In genomic region chr14:24774167-24774915, GRCh38 we compare ENCODE assay signal across 15 cellular contexts.
DNase-seq lines count a peak whose midpoint lies in the region; ATAC-seq, FAIRE-seq and TF ChIP-seq lines count a peak whose summit lies in the region.
"Had no signal": no experiment of that assay in that cellular context is flagged by ENCODE, and none has a peak within 500 bp of the region (broad histone marks: within the 10 kb centered on the region; RNA-seq: fewer than 3 reads in every experiment).

No MANE protein-coding gene starts in this region.

- TF ChIP-seq RAD21 in HepG2 (CRISPR knock-in tag; IDR thresholded peaks at IDR 0.05), result no peak

- BruUV-seq in HepG2 (replicated peaks; lab: Mats Ljungman, UMichigan), result no TSS peak

- H3K36me3 ChIP-seq in Loucy (ENCODE audit: insufficient read depth, low read length) (no peaks in the 10 kb centered on the region), HepG2 (replicated peaks in 1 of 2; ENCODE audit: control insufficient read depth in 1 of 2, insufficient read depth in 2 of 2, low read length in 2 of 2) (no peaks in the 10 kb centered on the region)

- in situ Hi-C loops in HepG2 (cut with HindIII; ENCODE audit: extremely low pct_ligation_motif_present, low pct_unique_long_range_greater_than_20kb), result no loop called here

- intact Hi-C loops in HepG2 (cut with micrococcal nuclease; ENCODE audit: unreplicated experiment) (no loop called here), sciatic nerve (cut with DNase I) (no loop called here)

- ATAC-seq in HepG2 (peak; percentile 33; the same call in 2 of the 3 replicates), sciatic nerve (peak; percentile 44), GM21737 (IDR thresholded peaks at IDR 0.05; ENCODE audit: unreplicated experiment) (no peak)

- no peak for TF ChIP-seq CTCF in Loucy (conservative IDR thresholded peaks at IDR 0.05; ENCODE audit: low read length)
- no peak for TF ChIP-seq CTCF in HepG2 (CRISPR knock-in tag; IDR thresholded peaks at IDR 0.05)

- H3F3A ChIP-seq in Loucy (ENCODE audit: low read depth), result no peaks in the 10 kb centered on the region

- no peak overlapping the region for H3K27ac ChIP-seq in HepG2 (ENCODE audit: extremely low read length, insufficient read depth, low read length)
- H3K27ac ChIP-seq: C4-2B had no signal

- no peaks in the 10 kb centered on the region for H3K27me3 ChIP-seq in Loucy (ENCODE audit: insufficient read depth, low read length, poor library complexity, severe bottlenecking)
- H3K27me3 ChIP-seq in HepG2 (ENCODE audit: control insufficient read depth in 1 of 2, insufficient read depth in 2 of 2, low read length in 2 of 2), result peaks cover 0 to 17% of the 10 kb centered on the region in 2 experiments; a peak in 2 of 5 replicates

- H3K9me2 ChIP-seq in Loucy (replicated peaks; ENCODE audit: low read depth, low read length), result no peaks in the 10 kb centered on the region

- H3K4me3 ChIP-seq in Loucy (ENCODE audit: low read length, poor library complexity, severe bottlenecking) (peak overlapping the region; percentile 31), HepG2 (replicated peaks in 1 of 3; ENCODE audit: insufficient read depth in 1 of 3, low read depth in 2 of 3, low read length in 3 of 3) (no peak overlapping the region)

- H3K9ac ChIP-seq in Loucy (ENCODE audit: low read depth, low read length, poor library complexity, severe bottlenecking) (peak overlapping the region; percentile 54), HepG2 (ENCODE audit: insufficient read depth, low read depth, low read length) (no peak overlapping the region)

- H2AFZ ChIP-seq in Loucy (ENCODE audit: low read length), result no peak overlapping the region; the same call in 1 of the 2 replicates
- no peak overlapping the region for H2AFZ ChIP-seq in HepG2 (ENCODE audit: low read length)

- POLR2A ChIA-PET in HepG2 (lab: Yijun Ruan, JAX), result no interaction called here

- H3K79me2 ChIP-seq in Loucy (ENCODE audit: insufficient read depth, low read length), result no peaks in the 10 kb centered on the region
- no peaks in the 10 kb centered on the region for H3K79me2 ChIP-seq in HepG2 (ENCODE audit: insufficient read depth, low read length)

- no peak for TF ChIP-seq EP300 in HepG2 (IDR thresholded peaks at IDR 0.05; ENCODE audit: low read depth in 2 of 2, low read length in 2 of 2)
- TF ChIP-seq EP300 in HepG2 (CRISPR knock-in tag; IDR thresholded peaks at IDR 0.05; ENCODE audit: borderline replicate concordance), result no peak

- no peak for FAIRE-seq in HepG2 (lab: Jason Lieb, UNC)
- FAIRE-seq: A204.1, H54 had no signal

- CTCF ChIA-PET in HepG2 (lab: Yijun Ruan, JAX; ENCODE audit: low intra/inter-chr PET ratio, low total read pairs), result no interaction called here

- DNase-seq in glomerular endothelial cell (ENCODE audit: extremely low read depth, low read depth, low spot score), result peak; percentile 14
- no peak for DNase-seq in HepG2 (ENCODE audit: low spot score)
- DNase-seq in sciatic nerve (ENCODE audit: low spot score), result no peak
- DNase-seq in NCI-H2196 treated with DMSO at 0.1 percent for 48 hours (lab: John Stamatoyannopoulos, UW; ENCODE audit: unreplicated experiment), result no peak
- DNase-seq in hypothalamus (lab: John Stamatoyannopoulos, UW), result no peak
- no peak for DNase-seq in NCI-H146 (lab: John Stamatoyannopoulos, UW)
- DNase-seq: Caco-2, IMR-90, NCI-H1694 treated with DMSO at 0.1 percent for 48 hours, NCI-H446 had no signal

- no peaks in the 10 kb centered on the region for H4K20me1 ChIP-seq in Loucy (ENCODE audit: insufficient read depth, low read length, poor library complexity, severe bottlenecking)
- H4K20me1 ChIP-seq in HepG2 (ENCODE audit: insufficient read depth, low read length), result no peaks in the 10 kb centered on the region

- WGBS in HepG2 (ENCODE audit: low lambda C conversion rate), result 30% methylated on average over 6 of the region's 6 CpGs

- H3K4me1 ChIP-seq in Loucy (ENCODE audit: insufficient read depth, low read length, poor library complexity, severe bottlenecking) (peaks cover 21% of the 10 kb centered on the region), HepG2 (ENCODE audit: insufficient read depth, low read length) (no peaks in the 10 kb centered on the region)
- H3K4me1 ChIP-seq: Caco-2 had no signal

- H3K9me3 ChIP-seq in Loucy (ENCODE audit: insufficient read depth, low read depth, low read length), result no peaks in the 10 kb centered on the region; the same call in 1 of the 2 replicates
- no peaks in the 10 kb centered on the region for H3K9me3 ChIP-seq in HepG2 (ENCODE audit: low read length)
- H3K9me3 ChIP-seq: Caco-2 had no signal

- no peak for TF ChIP-seq POLR2A in HepG2 (IDR thresholded peaks at IDR 0.05; ENCODE audit: insufficient read depth in 1 of 2, low read depth in 2 of 2, low read length in 2 of 2)

- H3K4me2 ChIP-seq in Loucy (ENCODE audit: low read depth, low read length, poor library complexity, severe bottlenecking), result peak overlapping the region; percentile 50
- H3K4me2 ChIP-seq in HepG2 (ENCODE audit: low read depth, low read length), result no peak overlapping the region

TF ChIP-seq in HepG2, 621 proteins besides CTCF, POLR2A, EP300 and RAD21:
- TF ChIP-seq HNF1B (CRISPR knock-in tag; IDR thresholded peaks at IDR 0.05) (no peak), ZNF18 (CRISPR knock-in tag; IDR thresholded peaks at IDR 0.05; ENCODE audit: insufficient replicate concordance) (no peak), DNMT3B (CRISPR knock-in tag; conservative IDR thresholded peaks at IDR 0.05) (no peak), LBX2 (CRISPR knock-in tag; IDR thresholded peaks at IDR 0.05; ENCODE audit: borderline replicate concordance) (no peak), ZMYM2 (CRISPR knock-in tag; IDR thresholded peaks at IDR 0.05) (no peak), ZNF891 (CRISPR knock-in tag; IDR thresholded peaks at IDR 0.05) (no peak), ZNF770 (CRISPR knock-in tag; IDR thresholded peaks at IDR 0.05) (no peak), MTA3 (CRISPR knock-in tag; IDR thresholded peaks at IDR 0.05) (no peak), THAP7 (CRISPR knock-in tag; IDR thresholded peaks at IDR 0.05) (no peak), TBX2 (CRISPR knock-in tag; IDR thresholded peaks at IDR 0.05; ENCODE audit: borderline replicate concordance) (no peak)
